Comparison of ENCODE assay signal across 1 cellular context in the genomic region with DNA sequence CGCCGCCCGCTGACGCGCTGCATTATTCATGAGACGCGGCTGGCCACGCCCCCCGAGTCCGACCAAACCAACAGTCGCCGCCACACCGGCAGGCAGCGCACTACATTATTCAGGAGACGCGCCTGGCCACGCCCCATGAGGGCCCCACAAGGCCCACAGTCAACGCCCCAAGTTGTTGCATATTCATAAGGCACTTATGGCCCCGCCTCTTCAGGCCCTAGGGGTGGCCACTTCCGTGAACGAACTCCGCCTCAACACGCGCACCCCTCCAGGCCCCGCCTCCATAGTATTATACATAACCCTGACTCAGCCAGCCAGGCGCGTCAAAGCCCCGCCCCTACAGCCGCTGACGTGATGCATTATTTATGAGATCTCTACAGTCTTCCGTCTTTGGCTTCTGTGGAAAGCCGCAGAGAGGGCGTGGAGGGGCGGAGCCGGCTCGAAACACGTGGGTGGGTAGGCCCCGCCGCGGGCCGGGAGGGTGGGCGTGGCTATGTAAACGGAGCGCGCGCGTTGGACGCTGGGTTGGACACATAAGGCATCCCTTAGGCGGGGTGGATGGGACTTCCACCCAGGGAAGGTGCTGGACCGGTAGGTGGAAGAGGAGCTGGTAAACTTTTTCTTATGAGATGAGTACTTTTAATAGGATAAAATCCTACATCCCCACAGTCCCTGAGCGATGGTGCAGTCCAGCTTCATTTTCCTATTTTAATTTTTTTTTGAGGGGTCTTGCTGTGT.
TF ChIP-seq lines count a peak whose summit lies in the region.

No MANE protein-coding gene starts in this region.

TF ChIP-seq in A549, 52 proteins besides CTCF, POLR2A, EP300 and RAD21 (continued from another document):
- TF ChIP-seq, protein P1, sequence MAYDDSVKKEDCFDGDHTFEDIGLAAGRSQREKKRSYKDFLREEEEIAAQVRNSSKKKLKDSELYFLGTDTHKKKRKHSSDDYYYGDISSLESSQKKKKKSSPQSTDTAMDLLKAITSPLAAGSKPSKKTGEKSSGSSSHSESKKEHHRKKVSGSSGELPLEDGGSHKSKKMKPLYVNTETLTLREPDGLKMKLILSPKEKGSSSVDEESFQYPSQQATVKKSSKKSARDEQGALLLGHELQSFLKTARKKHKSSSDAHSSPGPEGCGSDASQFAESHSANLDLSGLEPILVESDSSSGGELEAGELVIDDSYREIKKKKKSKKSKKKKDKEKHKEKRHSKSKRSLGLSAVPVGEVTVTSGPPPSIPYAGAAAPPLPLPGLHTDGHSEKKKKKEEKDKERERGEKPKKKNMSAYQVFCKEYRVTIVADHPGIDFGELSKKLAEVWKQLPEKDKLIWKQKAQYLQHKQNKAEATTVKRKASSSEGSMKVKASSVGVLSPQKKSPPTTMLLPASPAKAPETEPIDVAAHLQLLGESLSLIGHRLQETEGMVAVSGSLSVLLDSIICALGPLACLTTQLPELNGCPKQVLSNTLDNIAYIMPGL (CRISPR knock-in tag; IDR thresholded peaks at IDR 0.05; ENCODE audit: borderline replicate concordance): no peak
- 0 out of 2 replicates have a peak, but pooled peaks have one; percentile 65 for TF ChIP-seq KDM1A (IDR thresholded peaks at IDR 0.05; ENCODE audit: low read depth)
